In genomic region chr1:150842964-150843363, GRCh38 we compare ENCODE assay signal across 19 cellular contexts. TPM values are rescaled to one million over a fixed set of nuclear protein-coding genes. Genes with fewer than 3 reads are reported as not detected.
DNase-seq lines count a peak whose midpoint lies in the region; ATAC-seq, FAIRE-seq and TF ChIP-seq lines count a peak whose summit lies in the region.
"Had no signal": no experiment of that assay in that cellular context is flagged by ENCODE, and none has a peak within 500 bp of the region (broad histone marks: within the 10 kb centered on the region; RNA-seq: fewer than 3 reads in every experiment).

No MANE protein-coding gene starts in this region.

- H3K27ac ChIP-seq in right lobe of liver, result peak overlapping the region in 1 of 3 donors; percentile 0
- no peak overlapping the region for H3K27ac ChIP-seq in HepG2 (ENCODE audit: extremely low read length, insufficient read depth, low read length)
- H3K27ac ChIP-seq in GM23338 (ENCODE audit: low read depth), result no peak overlapping the region
- peak overlapping the region; percentile 24 for H3K27ac ChIP-seq in subcutaneous abdominal adipose tissue (ENCODE audit: low read depth, low read length)

- TF ChIP-seq RAD21 in HepG2 (CRISPR knock-in tag; IDR thresholded peaks at IDR 0.05), result no peak

- no peaks in the 10 kb centered on the region for H3K27me3 Mint-ChIP-seq in GM23338 (ENCODE audit: insufficient read depth, low read depth, poor library complexity)
- no peaks in the 10 kb centered on the region for H3K27me3 Mint-ChIP-seq in endothelial cell (ENCODE audit: unreplicated experiment)

- H3K9me3 Mint-ChIP-seq in GM23338 (no peaks in the 10 kb centered on the region), endothelial cell (ENCODE audit: unreplicated experiment) (no peaks in the 10 kb centered on the region)
- no peaks in the 10 kb centered on the region for H3K9me3 Mint-ChIP-seq in stimulated activated effector memory CD8-positive, alpha-beta T cell treated with anti-CD3 and anti-CD28 coated beads, Interleukin-12 subunit alpha, Interleukin-12 subunit beta, amount 100 ng/mL, for 72 hours
- H3K9me3 Mint-ChIP-seq: CD14-positive monocyte, HFFc6 had no signal

- H3K27ac Mint-ChIP-seq in GM23338 (peak overlapping the region; percentile 47; the same call in 1 of the 2 replicates), endothelial cell (ENCODE audit: unreplicated experiment) (peak overlapping the region; percentile 15)
- H3K27ac Mint-ChIP-seq in stimulated activated effector memory CD8-positive, alpha-beta T cell treated with anti-CD3 and anti-CD28 coated beads, Interleukin-12 subunit alpha, Interleukin-12 subunit beta, amount 100 ng/mL, for 72 hours, result no peak overlapping the region
- H3K27ac Mint-ChIP-seq: HFFc6 had no signal

- H3K9ac ChIP-seq in HepG2 (ENCODE audit: insufficient read depth, low read depth, low read length), result no peak overlapping the region
- H3K9ac ChIP-seq in subcutaneous abdominal adipose tissue (ENCODE audit: low read length in 5 of 5), result no peak overlapping the region

- H3K79me2 ChIP-seq in HepG2 (ENCODE audit: insufficient read depth, low read length), result no peaks in the 10 kb centered on the region
- no peaks in the 10 kb centered on the region for H3K79me2 ChIP-seq in GM23338 (replicated peaks; ENCODE audit: insufficient read depth)

- H3F3A ChIP-seq in GM23338 (replicated peaks; ENCODE audit: low read depth), result no peaks in the 10 kb centered on the region

- H3K27me3 ChIP-seq in right lobe of liver (no peaks in the 10 kb centered on the region), HepG2 (ENCODE audit: control insufficient read depth in 1 of 2, insufficient read depth in 2 of 2, low read length in 2 of 2) (no peaks in the 10 kb centered on the region), GM23338 (ENCODE audit: insufficient read depth) (no peaks in the 10 kb centered on the region), subcutaneous abdominal adipose tissue (ENCODE audit: control insufficient read depth in 5 of 5, insufficient read depth in 4 of 5, low read length in 5 of 5) (no peaks in the 10 kb centered on the region)
- H3K27me3 ChIP-seq: BE2C had no signal

- ATAC-seq in right lobe of liver (peak in 3 of 4 donors; percentile 37 to 56 (median 51)), HepG2 (no peak), GM23338 (no peak)
- ATAC-seq in activated CD4-positive, CD25-positive, alpha-beta regulatory T cell treated with anti-CD3 and anti-CD28 coated beads, Interleukin-2, amount 50 U/mL, for 24 hours, result no peak
- ATAC-seq in stimulated activated effector memory CD8-positive, alpha-beta T cell treated with anti-CD3 and anti-CD28 coated beads, Interleukin-12 subunit alpha, Interleukin-12 subunit beta, amount 100 ng/mL, for 72 hours, result no peak

- intact Hi-C loops in right lobe of liver (cut with DNase I) (no loop called here), HepG2 (cut with micrococcal nuclease; ENCODE audit: unreplicated experiment) (no loop called here)

- 22% methylated on average over 2 of the region's 2 CpGs for WGBS in right lobe of liver (ENCODE audit: insufficient coverage, low coverage, low lambda C conversion rate, missing lambda C conversion rate)
- WGBS in HepG2 (ENCODE audit: low lambda C conversion rate), result 93% methylated on average over 2 of the region's 2 CpGs

- CTCF ChIA-PET in HepG2 (lab: Yijun Ruan, JAX; ENCODE audit: low intra/inter-chr PET ratio, low total read pairs), result no interaction called here

- TF ChIP-seq POLR2A in right lobe of liver (IDR thresholded peaks at IDR 0.05), result no peak
- no peak for TF ChIP-seq POLR2A in HepG2 (IDR thresholded peaks at IDR 0.05; ENCODE audit: insufficient read depth in 1 of 2, low read depth in 2 of 2, low read length in 2 of 2)

- H4K20me1 ChIP-seq in HepG2 (ENCODE audit: insufficient read depth, low read length) (no peaks in the 10 kb centered on the region), GM23338 (replicated peaks; ENCODE audit: insufficient read depth) (no peaks in the 10 kb centered on the region)

- in situ Hi-C loops in HepG2 (cut with HindIII; ENCODE audit: extremely low pct_ligation_motif_present, low pct_unique_long_range_greater_than_20kb), result no loop called here

- H2AFZ ChIP-seq in HepG2 (ENCODE audit: low read length) (no peak overlapping the region), GM23338 (no peak overlapping the region)

- peaks cover 0 to 18% (median 4%) of the 10 kb centered on the region in 4 donors for H3K4me1 ChIP-seq in right lobe of liver
- H3K4me1 ChIP-seq in HepG2 (ENCODE audit: insufficient read depth, low read length), result no peaks in the 10 kb centered on the region
- H3K4me1 ChIP-seq in GM23338 (ENCODE audit: insufficient read depth), result peaks cover 11% of the 10 kb centered on the region
- peaks cover 0 to 28% (median 15%) of the 10 kb centered on the region in 5 donors for H3K4me1 ChIP-seq in subcutaneous abdominal adipose tissue (ENCODE audit: control insufficient read depth in 5 of 5, insufficient read depth in 5 of 5, low read length in 5 of 5)

- TF ChIP-seq EP300 in HepG2 (IDR thresholded peaks at IDR 0.05; ENCODE audit: low read depth in 2 of 2, low read length in 2 of 2) (no peak), HepG2 (CRISPR knock-in tag; IDR thresholded peaks at IDR 0.05; ENCODE audit: borderline replicate concordance) (no peak)

- POLR2A ChIA-PET in HepG2 (lab: Yijun Ruan, JAX), result no interaction called here

- H3K4me1 Mint-ChIP-seq in GM23338 (peaks cover 10% of the 10 kb centered on the region; the same call in 2 of the 3 replicates), endothelial cell (ENCODE audit: unreplicated experiment) (peaks cover 29% of the 10 kb centered on the region)
- H3K4me1 Mint-ChIP-seq in stimulated activated effector memory CD8-positive, alpha-beta T cell treated with anti-CD3 and anti-CD28 coated beads, Interleukin-12 subunit alpha, Interleukin-12 subunit beta, amount 100 ng/mL, for 72 hours, result peaks cover 10% of the 10 kb centered on the region

- H3K9me2 ChIP-seq in GM23338 (ENCODE audit: insufficient read depth), result no peaks in the 10 kb centered on the region

- no peak overlapping the region for H3K4me3 ChIP-seq in right lobe of liver
- no peak overlapping the region for H3K4me3 ChIP-seq in HepG2 (replicated peaks in 1 of 3; ENCODE audit: insufficient read depth in 1 of 3, low read depth in 2 of 3, low read length in 3 of 3)
- H3K4me3 ChIP-seq in GM23338, result no peak overlapping the region
- no peak overlapping the region for H3K4me3 ChIP-seq in subcutaneous abdominal adipose tissue (ENCODE audit: low read depth in 1 of 5, low read length in 5 of 5)

- no peak for FAIRE-seq in HepG2 (lab: Jason Lieb, UNC)
- FAIRE-seq: A204.1, GM19239, HTR-8/SVneo had no signal

- no peak for DNase-seq in right lobe of liver
- DNase-seq in HepG2 (ENCODE audit: low spot score), result no peak
- DNase-seq in GM23338 (ENCODE audit: low spot score), result no peak
- no peak for DNase-seq in endothelial cell (ENCODE audit: low spot score)
- DNase-seq in stimulated activated effector memory CD8-positive, alpha-beta T cell treated with anti-CD3 and anti-CD28 coated beads, Interleukin-12 subunit alpha, Interleukin-12 subunit beta, amount 100 ng/mL, for 72 hours (ENCODE audit: low spot score in 2 of 2), result no peak
- DNase-seq in amygdala (lab: John Stamatoyannopoulos, UW), result no peak
- DNase-seq: BE2C, DMS53, GF-D8, HCEC 1CT, HFFc6 had no signal

- H3K4me3 Mint-ChIP-seq in GM23338, result no peak overlapping the region
- no peak overlapping the region for H3K4me3 Mint-ChIP-seq in endothelial cell (ENCODE audit: unreplicated experiment)
- no peak overlapping the region for H3K4me3 Mint-ChIP-seq in stimulated activated effector memory CD8-positive, alpha-beta T cell treated with anti-CD3 and anti-CD28 coated beads, Interleukin-12 subunit alpha, Interleukin-12 subunit beta, amount 100 ng/mL, for 72 hours
- H3K4me3 Mint-ChIP-seq: HFFc6 had no signal

- H3K36me3 ChIP-seq in right lobe of liver (peaks cover 0 to 24% (median 10%) of the 10 kb centered on the region in 4 donors), HepG2 (replicated peaks in 1 of 2; ENCODE audit: control insufficient read depth in 1 of 2, insufficient read depth in 2 of 2, low read length in 2 of 2) (peaks cover 4 to 19% of the 10 kb centered on the region in 2 experiments; a peak in 3 of 5 replicates), GM23338 (ENCODE audit: insufficient read depth) (peaks cover 7% of the 10 kb centered on the region), subcutaneous abdominal adipose tissue (ENCODE audit: control insufficient read depth in 5 of 5, insufficient read depth in 5 of 5, low read length in 5 of 5) (peaks cover 10 to 23% (median 18%) of the 10 kb centered on the region in 5 donors)

- H3K9me3 ChIP-seq in right lobe of liver (no peaks in the 10 kb centered on the region), HepG2 (ENCODE audit: low read length) (no peaks in the 10 kb centered on the region), subcutaneous abdominal adipose tissue (ENCODE audit: control insufficient read depth in 5 of 5, low read length in 5 of 5) (no peaks in the 10 kb centered on the region)
- H3K9me3 ChIP-seq: BE2C had no signal

- H3K4me2 ChIP-seq in HepG2 (ENCODE audit: low read depth, low read length), result no peak overlapping the region
- no peak overlapping the region for H3K4me2 ChIP-seq in GM23338

- H3K36me3 Mint-ChIP-seq in GM23338 (ENCODE audit: low read depth) (peaks cover 5% of the 10 kb centered on the region; the same call in 2 of the 3 replicates), endothelial cell (ENCODE audit: low read depth, unreplicated experiment) (no peaks in the 10 kb centered on the region)
- H3K36me3 Mint-ChIP-seq in stimulated activated effector memory CD8-positive, alpha-beta T cell treated with anti-CD3 and anti-CD28 coated beads, Interleukin-12 subunit alpha, Interleukin-12 subunit beta, amount 100 ng/mL, for 72 hours, result peaks cover 85% of the 10 kb centered on the region

- TF ChIP-seq CTCF in right lobe of liver (IDR thresholded peaks at IDR 0.05) (no peak), HepG2 (CRISPR knock-in tag; IDR thresholded peaks at IDR 0.05) (no peak), GM23338 (conservative IDR thresholded peaks at IDR 0.05; ENCODE audit: low read depth in 2 of 2) (no peak), endothelial cell (IDR thresholded peaks at IDR 0.05; ENCODE audit: unreplicated experiment) (no peak)

- no TSS peak for BruUV-seq in HepG2 (replicated peaks; lab: Mats Ljungman, UMichigan)

RNA-seq across cellular contexts. Expression of gene ARNT, which starts 33.4 kb away (rescaled TPM):
- total RNA-seq in right lobe of liver (10 to 100 TPM; 24.7 to 31.9 (median 27.8) TPM), HepG2 (2016; rRNA removed; fragmentation: Illumina TruSeq; extraction: Trizol) (17.6 and 17.8 TPM in 2 replicates), endothelial cell (ENCODE audit: unreplicated experiment) (40.3 TPM)
- 3.0 and 3.1 TPM in 2 replicates for total RNA-seq in HepG2 (2016; cell fraction: cytosol; rRNA removed; fragmentation: Illumina TruSeq; extraction: Trizol; ENCODE audit: low read depth)
- total RNA-seq in HepG2 (2016; cell fraction: insoluble cytoplasmic fraction; rRNA removed; fragmentation: Illumina TruSeq; extraction: Trizol), result 16.0 and 17.6 TPM in 2 replicates
- total RNA-seq in HepG2 (2016; cell fraction: membrane; rRNA removed; fragmentation: Illumina TruSeq; extraction: Trizol), result 10.2 and 10.5 TPM in 2 replicates
- 22.3 and 22.5 TPM in 2 replicates for total RNA-seq in HepG2 (2016; cell fraction: nucleus; rRNA removed; fragmentation: Illumina TruSeq; extraction: Trizol)
- polyA plus RNA-seq in HepG2 (2011; rRNA removed) (24.1 and 25.9 TPM in 2 replicates), GM23338 (2016; fragmentation: Nextera tagmentation; extraction: Ambion mirVana) (10.5 and 11.4 TPM in 2 replicates)
- polyA plus RNA-seq in HepG2 (2011; cell fraction: cytosol; rRNA removed), result 12.5 and 14.3 TPM in 2 replicates
- polyA plus RNA-seq in HepG2 (2011; cell fraction: nucleus; rRNA removed), result 44.0 and 50.3 TPM in 2 replicates
- 19.3 and 23.7 TPM in 2 replicates for polyA plus RNA-seq in HepG2 (2012)
- 1.8 and 2.1 TPM in 2 replicates for polyA plus RNA-seq in HepG2 (2016; cell fraction: cytosol; fragmentation: Illumina TruSeq; extraction: Trizol; ENCODE audit: low read depth)
- 14.9 and 18.1 TPM in 2 replicates for polyA plus RNA-seq in HepG2 (2016; cell fraction: insoluble cytoplasmic fraction; fragmentation: Illumina TruSeq; extraction: Trizol; ENCODE audit: low read depth)
- 4.3 and 5.6 TPM in 2 replicates for polyA plus RNA-seq in HepG2 (2016; cell fraction: membrane; fragmentation: Illumina TruSeq; extraction: Trizol; ENCODE audit: low read depth)
- 21.2 and 22.9 TPM in 2 replicates for polyA plus RNA-seq in HepG2 (2016; cell fraction: nucleus; fragmentation: Illumina TruSeq; extraction: Trizol; ENCODE audit: insufficient read depth, low read depth)
- 36.2 and 55.5 TPM in 2 replicates for polyA minus RNA-seq in HepG2 (2011; rRNA and poly(A)+ RNA removed; ENCODE audit: low replicate concordance)
- polyA minus RNA-seq in HepG2 (2011; cell fraction: cytosol; rRNA and poly(A)+ RNA removed), result 10.6 and 15.0 TPM in 2 replicates
- polyA minus RNA-seq in HepG2 (2011; cell fraction: nucleus; rRNA and poly(A)+ RNA removed), result 46.4 and 62.3 TPM in 2 replicates
- total RNA-seq in GM23338 (2014; rRNA removed; shearing (Covaris generic)), result 30.3 and 31.9 TPM in 2 replicates

RNA-seq across cellular contexts. Expression of gene CTSK, which starts 34.9 kb away (rescaled TPM):
- total RNA-seq in right lobe of liver, result 1 to 10 TPM; 1.5 to 3.8 (median 2.6) TPM
- total RNA-seq in HepG2 (2016; rRNA removed; fragmentation: Illumina TruSeq; extraction: Trizol), result 0.62 and 1.4 TPM in 2 replicates
- total RNA-seq in HepG2 (2016; cell fraction: cytosol; rRNA removed; fragmentation: Illumina TruSeq; extraction: Trizol; ENCODE audit: low read depth), result 0.18 and 0.20 TPM in 2 replicates
- total RNA-seq in HepG2 (2016; cell fraction: insoluble cytoplasmic fraction; rRNA removed; fragmentation: Illumina TruSeq; extraction: Trizol), result 0.13 and 1.1 TPM in 2 replicates
- total RNA-seq in HepG2 (2016; cell fraction: membrane; rRNA removed; fragmentation: Illumina TruSeq; extraction: Trizol), result 0.17 and 0.34 TPM in 2 replicates
- total RNA-seq in HepG2 (2016; cell fraction: nucleus; rRNA removed; fragmentation: Illumina TruSeq; extraction: Trizol), result 2.4 and 2.9 TPM in 2 replicates
- polyA plus RNA-seq in HepG2 (2011; rRNA removed), result 6.2 and 6.3 TPM in 2 replicates
- polyA plus RNA-seq in HepG2 (2011; cell fraction: cytosol; rRNA removed), result 0.95 and 1.6 TPM in 2 replicates
- polyA plus RNA-seq in HepG2 (2011; cell fraction: nucleus; rRNA removed), result 20.4 and 28.6 TPM in 2 replicates
- polyA plus RNA-seq in HepG2 (2012), result 3.1 and 4.4 TPM in 2 replicates
- polyA plus RNA-seq in HepG2 (2016; cell fraction: cytosol; fragmentation: Illumina TruSeq; extraction: Trizol; ENCODE audit: low read depth), result 0.06 TPM in 1 of 2 replicates, not detected in the other
- 0.39 and 0.47 TPM in 2 replicates for polyA plus RNA-seq in HepG2 (2016; cell fraction: insoluble cytoplasmic fraction; fragmentation: Illumina TruSeq; extraction: Trizol; ENCODE audit: low read depth)
- 0.14 and 0.43 TPM in 2 replicates for polyA plus RNA-seq in HepG2 (2016; cell fraction: membrane; fragmentation: Illumina TruSeq; extraction: Trizol; ENCODE audit: low read depth)
- polyA plus RNA-seq in HepG2 (2016; cell fraction: nucleus; fragmentation: Illumina TruSeq; extraction: Trizol; ENCODE audit: insufficient read depth, low read depth), result 9.0 and 9.3 TPM in 2 replicates
- 1.4 and 3.5 TPM in 2 replicates for polyA minus RNA-seq in HepG2 (2011; rRNA and poly(A)+ RNA removed; ENCODE audit: low replicate concordance)
- not detected in 2 replicates for polyA minus RNA-seq in HepG2 (2011; cell fraction: cytosol; rRNA and poly(A)+ RNA removed)
- polyA minus RNA-seq in HepG2 (2011; cell fraction: nucleus; rRNA and poly(A)+ RNA removed), result 5.7 and 7.7 TPM in 2 replicates
- total RNA-seq in GM23338 (2014; rRNA removed; shearing (Covaris generic)), result 1.7 and 2.8 TPM in 2 replicates
- polyA plus RNA-seq in GM23338 (2016; fragmentation: Nextera tagmentation; extraction: Ambion mirVana), result 2.7 and 3.3 TPM in 2 replicates
- 110 TPM for total RNA-seq in endothelial cell (ENCODE audit: unreplicated experiment)

RNA-seq across cellular contexts. Expression of gene CTXND2, which starts 44.0 kb away (rescaled TPM):
- total RNA-seq in right lobe of liver, result not detected
- not detected in 2 replicates for total RNA-seq in HepG2 (2016; rRNA removed; fragmentation: Illumina TruSeq; extraction: Trizol)
- not detected in 2 replicates for total RNA-seq in HepG2 (2016; cell fraction: cytosol; rRNA removed; fragmentation: Illumina TruSeq; extraction: Trizol; ENCODE audit: low read depth)
- total RNA-seq in HepG2 (2016; cell fraction: insoluble cytoplasmic fraction; rRNA removed; fragmentation: Illumina TruSeq; extraction: Trizol), result not detected in 2 replicates
- not detected in 2 replicates for total RNA-seq in HepG2 (2016; cell fraction: membrane; rRNA removed; fragmentation: Illumina TruSeq; extraction: Trizol)
- not detected in 2 replicates for total RNA-seq in HepG2 (2016; cell fraction: nucleus; rRNA removed; fragmentation: Illumina TruSeq; extraction: Trizol)
- polyA plus RNA-seq in HepG2 (2011; rRNA removed), result not detected in 2 replicates
- polyA plus RNA-seq in HepG2 (2011; cell fraction: cytosol; rRNA removed), result not detected in 2 replicates
- not detected in 2 replicates for polyA plus RNA-seq in HepG2 (2011; cell fraction: nucleus; rRNA removed)
- not detected in 2 replicates for polyA plus RNA-seq in HepG2 (2012)
- polyA plus RNA-seq in HepG2 (2016; cell fraction: cytosol; fragmentation: Illumina TruSeq; extraction: Trizol; ENCODE audit: low read depth), result not detected in 2 replicates
- not detected in 2 replicates for polyA plus RNA-seq in HepG2 (2016; cell fraction: insoluble cytoplasmic fraction; fragmentation: Illumina TruSeq; extraction: Trizol; ENCODE audit: low read depth)
- polyA plus RNA-seq in HepG2 (2016; cell fraction: membrane; fragmentation: Illumina TruSeq; extraction: Trizol; ENCODE audit: low read depth), result not detected in 2 replicates
- polyA plus RNA-seq in HepG2 (2016; cell fraction: nucleus; fragmentation: Illumina TruSeq; extraction: Trizol; ENCODE audit: insufficient read depth, low read depth), result not detected in 2 replicates
- polyA minus RNA-seq in HepG2 (2011; rRNA and poly(A)+ RNA removed; ENCODE audit: low replicate concordance), result not detected in 2 replicates
- not detected in 2 replicates for polyA minus RNA-seq in HepG2 (2011; cell fraction: cytosol; rRNA and poly(A)+ RNA removed)
- polyA minus RNA-seq in HepG2 (2011; cell fraction: nucleus; rRNA and poly(A)+ RNA removed), result not detected in 2 replicates
- total RNA-seq in GM23338 (2014; rRNA removed; shearing (Covaris generic)), result not detected in 2 replicates
- polyA plus RNA-seq in GM23338 (2016; fragmentation: Nextera tagmentation; extraction: Ambion mirVana), result not detected in 2 replicates
- not detected for total RNA-seq in endothelial cell (ENCODE audit: unreplicated experiment)
- total RNA-seq: H4, HFFc6 had no signal
- polyA plus RNA-seq: AG04450, CD14-positive monocyte had no signal

Comparison
In these comparisons a context has a peak if more than half of its experiments do, and no peak if none do; other contexts are left out.
1. ATAC-seq: peak in right lobe of liver (3 of 4); none in HepG2 (single experiment), GM23338 (single experiment), activated CD4-positive, CD25-positive, alpha-beta regulatory T cell treated with anti-CD3 and anti-CD28 coated beads, Interleukin-2, amount 50 U/mL, for 24 hours (0 of 2) and stimulated activated effector memory CD8-positive, alpha-beta T cell treated with anti-CD3 and anti-CD28 coated beads, Interleukin-12 subunit alpha, Interleukin-12 subunit beta, amount 100 ng/mL, for 72 hours (single experiment).
2. RNA of gene CTSK, which starts 34.9 kb away (total RNA-seq): 110 TPM in endothelial cell (single experiment); 1.7 to 2.8 TPM in GM23338, 1.5 to 3.8 TPM in right lobe of liver and 0.13 to 2.9 TPM in HepG2; every median in the first group is over 10 times any median in the second.